In the genomic region with DNA sequence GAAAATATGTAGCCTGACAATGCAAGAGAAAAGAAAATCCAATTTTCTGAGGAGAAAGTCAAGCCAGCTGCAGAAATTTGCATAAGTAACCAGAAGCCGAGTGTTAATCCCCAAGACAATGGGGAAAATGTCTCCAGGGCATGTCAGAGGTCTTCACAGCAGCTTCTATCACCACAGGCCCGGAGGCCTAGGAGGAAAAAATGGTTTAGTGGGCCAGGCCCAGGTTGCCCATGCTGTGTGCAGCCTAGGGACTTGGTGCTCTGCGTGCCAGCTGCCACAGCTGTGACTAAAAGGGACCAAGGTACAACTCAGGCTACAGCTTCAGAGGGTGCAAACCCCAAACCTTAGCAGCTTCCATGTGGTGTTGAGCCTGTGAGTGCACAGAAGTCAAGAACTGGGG, we compare ENCODE assay signal across 22 cellular contexts.
A peak's percentile ranks its signal among the peaks of the same experiment; 100 is the strongest.
DNase-seq lines count a peak whose midpoint lies in the region; ATAC-seq, FAIRE-seq and TF ChIP-seq lines count a peak whose summit lies in the region.
"Had no signal": no experiment of that assay in that cellular context is flagged by ENCODE, and none has a peak within 500 bp of the region (broad histone marks: within the 10 kb centered on the region; RNA-seq: fewer than 3 reads in every experiment).

No MANE protein-coding gene starts in this region.

- no peak overlapping the region for H3K18ac ChIP-seq in mesendoderm (ENCODE audit: low read length)

- no peak overlapping the region for H4K8ac ChIP-seq in mesendoderm (ENCODE audit: low read depth, low read length)

- no peak for FAIRE-seq in A549 (lab: Jason Lieb, UNC)
- FAIRE-seq: D721Med, GM12878, GM12892, GM18507 had no signal

- no peaks in the 10 kb centered on the region for H3K9me3 ChIP-seq in A549
- no peaks in the 10 kb centered on the region for H3K9me3 ChIP-seq in HEK293 (ENCODE audit: control insufficient read depth, insufficient read depth, low read depth, low read length)
- peaks cover 41% of the 10 kb centered on the region for H3K9me3 ChIP-seq in endodermal cell (ENCODE audit: control insufficient read depth, low read length)
- H3K9me3 ChIP-seq in right atrium auricular region, result peaks cover 0 to 7% of the 10 kb centered on the region in 2 donors
- H3K9me3 ChIP-seq: BE2C had no signal

- H3K79me2 ChIP-seq in mesendoderm (ENCODE audit: control insufficient read depth, insufficient read depth, low read length), result no peaks in the 10 kb centered on the region

- H3K27me3 ChIP-seq in endodermal cell (ENCODE audit: control insufficient read depth, insufficient read depth, low read length, poor library complexity, severe bottlenecking), result no peaks in the 10 kb centered on the region
- no peaks in the 10 kb centered on the region for H3K27me3 ChIP-seq in mesendoderm (ENCODE audit: insufficient read depth, low read length, poor library complexity)
- no peaks in the 10 kb centered on the region for H3K27me3 ChIP-seq in right atrium auricular region
- H3K27me3 ChIP-seq: BE2C, BLaER1 had no signal

- H3K56ac ChIP-seq in mesendoderm (ENCODE audit: low read length), result no peak overlapping the region

- H3K27me3 Mint-ChIP-seq in endodermal cell (ENCODE audit: insufficient read depth) (no peaks in the 10 kb centered on the region), mesothelial cell of epicardium (ENCODE audit: low read depth) (no peaks in the 10 kb centered on the region)
- H3K27me3 Mint-ChIP-seq: CD4-positive, alpha-beta T cell had no signal

- no peak for TF ChIP-seq POLR2A in A549 (IDR thresholded peaks at IDR 0.05; ENCODE audit: low read length)

- no peak overlapping the region for H4K5ac ChIP-seq in mesendoderm (ENCODE audit: low read length)

- H2BK5ac ChIP-seq in mesendoderm (ENCODE audit: low read length), result no peak overlapping the region

- ATAC-seq in A549, result no peak
- ATAC-seq: CD8-positive, alpha-beta T cell; GM12878 had no signal

- no peak for TF ChIP-seq EP300 in A549 (IDR thresholded peaks at IDR 0.05)

- CTCF ChIA-PET in A549 (lab: Yijun Ruan, JAX) (no interaction called here), HEK293 (lab: Yijun Ruan, JAX) (no interaction called here)

- no peak overlapping the region for H3K4me3 ChIP-seq in A549
- H3K4me3 ChIP-seq in HEK293 (ENCODE audit: low read depth, low read length), result no peak overlapping the region
- peak overlapping the region; percentile 49 for H3K4me3 ChIP-seq in endodermal cell (ENCODE audit: low read length)
- H3K4me3 ChIP-seq in mesendoderm (ENCODE audit: low read length), result no peak overlapping the region
- H3K4me3 ChIP-seq in right atrium auricular region, result no peak overlapping the region
- H3K4me3 ChIP-seq: BLaER1, GM12878 had no signal

- H3K9ac ChIP-seq in endodermal cell (ENCODE audit: extremely low read depth, low read length, poor library complexity, severe bottlenecking) (no peak overlapping the region), mesendoderm (ENCODE audit: low read length) (no peak overlapping the region)
- H3K9ac ChIP-seq: BLaER1 had no signal

- peaks cover 4% of the 10 kb centered on the region for H3K36me3 Mint-ChIP-seq in endodermal cell (ENCODE audit: low read depth)
- no peaks in the 10 kb centered on the region for H3K36me3 Mint-ChIP-seq in mesothelial cell of epicardium
- H3K36me3 Mint-ChIP-seq: CD8-positive, alpha-beta T cell had no signal

- H3K79me1 ChIP-seq in mesendoderm (ENCODE audit: low read length), result no peaks in the 10 kb centered on the region

- H3K4me2 ChIP-seq in A549 (no peak overlapping the region), mesendoderm (ENCODE audit: low read length) (no peak overlapping the region)
- H3K4me2 ChIP-seq: BLaER1 had no signal

- no peaks in the 10 kb centered on the region for H3K4me1 ChIP-seq in A549
- H3K4me1 ChIP-seq in HEK293 (ENCODE audit: control insufficient read depth, insufficient read depth, low read length), result no peaks in the 10 kb centered on the region
- no peaks in the 10 kb centered on the region for H3K4me1 ChIP-seq in endodermal cell (ENCODE audit: control insufficient read depth, insufficient read depth, low read length)
- H3K4me1 ChIP-seq in mesendoderm (ENCODE audit: control insufficient read depth, low read depth, low read length), result no peaks in the 10 kb centered on the region
- H3K4me1 ChIP-seq in right atrium auricular region, result no peaks in the 10 kb centered on the region
- H3K4me1 ChIP-seq: BE2C, BLaER1, Caco-2 had no signal

- no peak overlapping the region for H3K23ac ChIP-seq in mesendoderm (ENCODE audit: low read length)

- WGBS in A549 (ENCODE audit: missing lambda C conversion rate), result 0% methylated on average over 1 of the region's 3 CpGs
- 84 to 92% methylated on average over 3 of the region's 3 CpGs for WGBS in endodermal cell (ENCODE audit: insufficient coverage in 1 of 2, insufficient read length in 1 of 2), 2 experiments
- no CpG with 5 or more reads among the region's 3 CpGs for WGBS in mesendoderm (ENCODE audit: extremely low coverage, insufficient coverage, low lambda C conversion rate)

- H3K9me3 Mint-ChIP-seq in endodermal cell (peaks cover 42% of the 10 kb centered on the region), mesothelial cell of epicardium (peaks cover 36% of the 10 kb centered on the region)

- no peak overlapping the region for H2AK5ac ChIP-seq in mesendoderm (ENCODE audit: low read length)

- no peaks in the 10 kb centered on the region for H3K4me1 Mint-ChIP-seq in endodermal cell
- no peaks in the 10 kb centered on the region for H3K4me1 Mint-ChIP-seq in mesothelial cell of epicardium

- H3K4ac ChIP-seq in mesendoderm (ENCODE audit: low read depth, low read length), result no peak overlapping the region

- no peak overlapping the region for H2BK120ac ChIP-seq in mesendoderm (ENCODE audit: low read depth, low read length)

- H3K36me3 ChIP-seq in HEK293 (ENCODE audit: control insufficient read depth in 2 of 2, insufficient read depth in 1 of 2, low read length in 2 of 2) (no peaks in the 10 kb centered on the region), endodermal cell (ENCODE audit: control insufficient read depth, insufficient read depth, low read length) (no peaks in the 10 kb centered on the region), mesendoderm (ENCODE audit: control insufficient read depth, insufficient read depth, low read length) (no peaks in the 10 kb centered on the region), right atrium auricular region (no peaks in the 10 kb centered on the region)
- H3K36me3 ChIP-seq: BE2C, BLaER1 had no signal

- TF ChIP-seq CTCF in A549 (IDR thresholded peaks at IDR 0.05) (no peak), HEK293 (tag by site-specific recombination; IDR thresholded peaks at IDR 0.05) (no peak), endodermal cell (conservative IDR thresholded peaks at IDR 0.05) (no peak), right atrium auricular region (IDR thresholded peaks at IDR 0.05) (no peak), mesothelial cell of epicardium (IDR thresholded peaks at IDR 0.05; ENCODE audit: unreplicated experiment) (no peak)

- H2BK15ac ChIP-seq in mesendoderm (replicated peaks; ENCODE audit: low read depth), result no peak overlapping the region

- no peak overlapping the region for H3K27ac ChIP-seq in A549
- H3K27ac ChIP-seq in HEK293 (ENCODE audit: extremely low read depth, low read depth, low read length), result no peak overlapping the region
- no peak overlapping the region for H3K27ac ChIP-seq in endodermal cell (ENCODE audit: low read depth, low read length)
- no peak overlapping the region for H3K27ac ChIP-seq in mesendoderm (ENCODE audit: low read depth, low read length)
- H3K27ac ChIP-seq in right atrium auricular region, result no peak overlapping the region
- H3K27ac ChIP-seq: 22Rv1, BLaER1, C4-2B had no signal

- H3K4me3 Mint-ChIP-seq in endodermal cell, result no peak overlapping the region
- H3K4me3 Mint-ChIP-seq in mesothelial cell of epicardium, result no peak overlapping the region
- H3K4me3 Mint-ChIP-seq: CD4-positive, alpha-beta T cell; CD8-positive, alpha-beta T cell had no signal

- no peak for TF ChIP-seq RAD21 in A549 (conservative IDR thresholded peaks at IDR 0.05 in 1 of 2, IDR thresholded peaks at IDR 0.05 in 1 of 2)

- H3K27ac Mint-ChIP-seq in endodermal cell, result no peak overlapping the region
- H3K27ac Mint-ChIP-seq in mesothelial cell of epicardium, result no peak overlapping the region
- H3K27ac Mint-ChIP-seq: CD4-positive, alpha-beta T cell; CD8-positive, alpha-beta T cell had no signal

- POLR2A ChIA-PET in A549 (lab: Yijun Ruan, JAX) (no interaction called here), HEK293 (lab: Yijun Ruan, JAX) (no interaction called here)

- no peak for DNase-seq in A549 (ENCODE audit: low read depth in 1 of 2, low spot score in 1 of 2)
- no peak for DNase-seq in endodermal cell
- peak; percentile 16 for DNase-seq in mesendoderm
- DNase-seq in C1 segment of cervical spinal cord (lab: John Stamatoyannopoulos, UW), result no peak
- no peak for DNase-seq in right atrium auricular region (ENCODE audit: low spot score)
- no peak for DNase-seq in mesothelial cell of epicardium (ENCODE audit: low spot score in 2 of 2, unreplicated experiment in 2 of 2)
- DNase-seq: ACHN; BE2C; Caco-2; Calu3; CD4-positive, alpha-beta T cell; CD8-positive, alpha-beta T cell; DMS79 treated with DMSO at 0.1 percent for 48 hours; GDM1 had no signal

TF ChIP-seq in A549, 52 proteins besides CTCF, POLR2A, EP300 and RAD21:
- no peak for TF ChIP-seq ESRRA (IDR thresholded peaks at IDR 0.05; ENCODE audit: borderline replicate concordance, low read length)
- no peak for TF ChIP-seq HDAC2 (IDR thresholded peaks at IDR 0.05)
- TF ChIP-seq ZFP36 (IDR thresholded peaks at IDR 0.05; ENCODE audit: borderline replicate concordance, partially characterized antibody), result peak; percentile 75
- no peak for TF ChIP-seq RARB (CRISPR knock-in tag; IDR thresholded peaks at IDR 0.05)

TF ChIP-seq in HEK293, 187 proteins besides CTCF, POLR2A, EP300 and RAD21:
- no peak for TF ChIP-seq ZNF747 (tag by site-specific recombination; IDR thresholded peaks at IDR 0.05)
- peak; percentile 68; the same call in 1 of the 2 replicates for TF ChIP-seq TRIM28 (IDR thresholded peaks at IDR 0.05; ENCODE audit: borderline replicate concordance, low read length)
- TF ChIP-seq ZNF585B (tag by site-specific recombination; IDR thresholded peaks at IDR 0.05), result peak; percentile 92
- TF ChIP-seq SETDB1 (IDR thresholded peaks at IDR 0.05; ENCODE audit: insufficient read length, low read length), result peak; percentile 57
TF ChIP-seq in HEK293: peak in this region for 3.
